ENCODE assay signal across 22 cellular contexts in genomic region chr10:7980196-7980595, GRCh38.
"Had no signal": no experiment of that assay in that cellular context is flagged by ENCODE, and none has a peak within 500 bp of the region (broad histone marks: within the 10 kb centered on the region; RNA-seq: fewer than 3 reads in every experiment).

No MANE protein-coding gene starts in this region.

- DNase-seq: IMR-90, Karpas-422, KG1, MM.1S, NCI-H1092 treated with DMSO at 0.1 percent for 48 hours, NCI-H1436, NCI-H187, NCI-H2029, NCI-H2081 treated with DMSO at 0.1 percent for 48 hours, NCI-H2171, NCI-H226, NCI-H446, NCI-H510A, NCI-H524 treated with DMSO at 0.1 percent for 48 hours, NCI-H69, NCI-H774, Right ventricle myocardium superior, RPMI8226, SIG-M5 had no signal

- ATAC-seq: HepG2 had no signal

- H3K27ac ChIP-seq: SJSA1, SK-N-MC had no signal

- H3K4me3 ChIP-seq: SJSA1, SK-N-MC had no signal
